ENCODE assay signal across 11 cellular contexts in the genomic region with DNA sequence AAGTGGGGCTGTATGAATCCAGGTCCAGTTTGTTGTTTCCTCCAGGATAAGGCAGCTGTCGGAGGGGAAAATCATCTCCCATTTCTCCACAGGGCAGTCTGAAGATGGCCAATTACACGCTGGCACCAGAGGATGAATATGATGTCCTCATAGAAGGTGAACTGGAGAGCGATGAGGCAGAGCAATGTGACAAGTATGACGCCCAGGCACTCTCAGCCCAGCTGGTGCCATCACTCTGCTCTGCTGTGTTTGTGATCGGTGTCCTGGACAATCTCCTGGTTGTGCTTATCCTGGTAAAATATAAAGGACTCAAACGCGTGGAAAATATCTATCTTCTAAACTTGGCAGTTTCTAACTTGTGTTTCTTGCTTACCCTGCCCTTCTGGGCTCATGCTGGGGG. TPM values are rescaled to one million over a fixed set of nuclear protein-coding genes. Genes with fewer than 3 reads are reported as not detected.
DNase-seq lines count a peak whose midpoint lies in the region; ATAC-seq, FAIRE-seq and TF ChIP-seq lines count a peak whose summit lies in the region.
"Had no signal": no experiment of that assay in that cellular context is flagged by ENCODE, and none has a peak within 500 bp of the region (broad histone marks: within the 10 kb centered on the region; RNA-seq: fewer than 3 reads in every experiment).

No MANE protein-coding gene starts in this region.

- 61% methylated on average over 7 of the region's 7 CpGs for WGBS in right lobe of liver (ENCODE audit: insufficient coverage, low coverage, low lambda C conversion rate, missing lambda C conversion rate)
- WGBS in HepG2 (ENCODE audit: low lambda C conversion rate): 39% methylated on average over 7 of the region's 7 CpGs
- WGBS in H9 (ENCODE audit: extremely low coverage, insufficient read length, low lambda C conversion rate): no CpG with 5 or more reads among the region's 7 CpGs

- no peak for FAIRE-seq in HepG2 (lab: Jason Lieb, UNC)
- FAIRE-seq: keratinocyte had no signal

- no peaks in the 10 kb centered on the region for H3K9me3 ChIP-seq in right lobe of liver
- no peaks in the 10 kb centered on the region for H3K9me3 ChIP-seq in HepG2 (ENCODE audit: low read length)
- no peaks in the 10 kb centered on the region for H3K9me3 ChIP-seq in H9 (ENCODE audit: control insufficient read depth, low read depth, low read length)

- no peak overlapping the region for H2BK120ac ChIP-seq in H9 (ENCODE audit: low read depth, low read length, poor library complexity, severe bottlenecking)

- BruUV-seq in HepG2 (replicated peaks; lab: Mats Ljungman, UMichigan): no TSS peak

- intact Hi-C loops in right lobe of liver (cut with DNase I) (no loop called here), HepG2 (cut with micrococcal nuclease; ENCODE audit: unreplicated experiment) (no loop called here)
- intact Hi-C loops in dendritic cell treated with granulocyte-macrophage colony-stimulating factor and Interleukin-4, amounts not matched to agents 40 ng/mL and 50 ng/mL, for 4 days (cut with micrococcal nuclease): loop anchor here (2.0 kb wide), 1 partner anchor 319 kb away; no protein-coding TSS in a partner anchor

- no peak overlapping the region for H2AK5ac ChIP-seq in H9 (ENCODE audit: insufficient read length, low read length)

- H3K4me2 ChIP-seq in HepG2 (ENCODE audit: low read depth, low read length): no peak overlapping the region
- no peak overlapping the region for H3K4me2 ChIP-seq in H9 (ENCODE audit: insufficient read depth, insufficient read length, low read length)

- H3K18ac ChIP-seq in H9 (ENCODE audit: insufficient read length, low read depth, low read length): no peak overlapping the region

- H2AFZ ChIP-seq in HepG2 (ENCODE audit: low read length) (no peak overlapping the region), H9 (ENCODE audit: low read length) (no peak overlapping the region)

- no peaks in the 10 kb centered on the region for H3K27me3 Mint-ChIP-seq in dendritic cell treated with granulocyte-macrophage colony-stimulating factor and Interleukin-4, amounts not matched to agents 40 ng/mL and 50 ng/mL, for 4 days
- no peaks in the 10 kb centered on the region for H3K27me3 Mint-ChIP-seq in naive B cell
- H3K27me3 Mint-ChIP-seq in H9 (ENCODE audit: low read depth): peaks cover 4% of the 10 kb centered on the region

- H3K79me2 ChIP-seq in HepG2 (ENCODE audit: insufficient read depth, low read length): no peaks in the 10 kb centered on the region
- no peaks in the 10 kb centered on the region for H3K79me2 ChIP-seq in H9 (ENCODE audit: insufficient read depth, low read length)

- TF ChIP-seq CTCF in right lobe of liver (IDR thresholded peaks at IDR 0.05): no peak
- TF ChIP-seq CTCF in HepG2 (CRISPR knock-in tag; IDR thresholded peaks at IDR 0.05): no peak
- no peak for TF ChIP-seq CTCF in H9 (conservative IDR thresholded peaks at IDR 0.05)
- no peak for TF ChIP-seq CTCF in GM13976 (IDR thresholded peaks at IDR 0.05; ENCODE audit: borderline replicate concordance, control extremely low read depth, extremely low read depth, insufficient read depth, missing control alignments)

- in situ Hi-C loops in HepG2 (cut with HindIII; ENCODE audit: extremely low pct_ligation_motif_present, low pct_unique_long_range_greater_than_20kb): no loop called here
- in situ Hi-C loops in GM13976 (cut with MboI; ENCODE audit: low sequenced_read_pairs, unreplicated experiment): no loop called here

- TF ChIP-seq EP300 in HepG2 (IDR thresholded peaks at IDR 0.05; ENCODE audit: low read depth in 2 of 2, low read length in 2 of 2): no peak
- no peak for TF ChIP-seq EP300 in HepG2 (CRISPR knock-in tag; IDR thresholded peaks at IDR 0.05; ENCODE audit: borderline replicate concordance)

- H4K91ac ChIP-seq in H9 (ENCODE audit: insufficient read length, low read depth, low read length): no peak overlapping the region

- TF ChIP-seq RAD21 in HepG2 (CRISPR knock-in tag; IDR thresholded peaks at IDR 0.05): no peak

- POLR2A ChIA-PET in HepG2 (lab: Yijun Ruan, JAX): no interaction called here

- H3K4me1 ChIP-seq in right lobe of liver: peaks cover 0 to 14% (median 6%) of the 10 kb centered on the region in 4 donors
- no peaks in the 10 kb centered on the region for H3K4me1 ChIP-seq in HepG2 (ENCODE audit: insufficient read depth, low read length)
- H3K4me1 ChIP-seq in H9 (ENCODE audit: insufficient read depth, low read length): no peaks in the 10 kb centered on the region

- no peak overlapping the region for H3K23ac ChIP-seq in H9 (ENCODE audit: insufficient read length, low read depth, low read length)

- no peaks in the 10 kb centered on the region for H3K79me1 ChIP-seq in H9 (ENCODE audit: insufficient read depth, low read depth, low read length, poor library complexity, severe bottlenecking)

- H2BK20ac ChIP-seq in H9 (ENCODE audit: low read depth, low read length, poor library complexity, severe bottlenecking): no peak overlapping the region

- ATAC-seq in right lobe of liver: no peak
- no peak for ATAC-seq in HepG2
- ATAC-seq in naive B cell (ENCODE audit: low read depth in 2 of 2): no peak

- H3K27ac Mint-ChIP-seq in dendritic cell treated with granulocyte-macrophage colony-stimulating factor and Interleukin-4, amounts not matched to agents 40 ng/mL and 50 ng/mL, for 4 days: peak overlapping the region; percentile 95
- H3K27ac Mint-ChIP-seq in naive B cell (peak overlapping the region in 3 of 6 donors; percentile 26 to 94 (median 49)), H9 (no peak overlapping the region)

- no peak overlapping the region for H2BK15ac ChIP-seq in H9 (ENCODE audit: low read depth, low read length)

- H2BK5ac ChIP-seq in H9 (ENCODE audit: insufficient read length, low read length): no peak overlapping the region

- H3K27ac ChIP-seq in right lobe of liver (peak overlapping the region; percentile 58 to 83 (median 61)), HepG2 (ENCODE audit: extremely low read length, insufficient read depth, low read length) (no peak overlapping the region), H9 (ENCODE audit: insufficient read length, low read depth, low read length) (no peak overlapping the region)

- CTCF ChIA-PET in HepG2 (lab: Yijun Ruan, JAX; ENCODE audit: low intra/inter-chr PET ratio, low total read pairs): no interaction called here

- no peaks in the 10 kb centered on the region for H3K9me3 Mint-ChIP-seq in dendritic cell treated with granulocyte-macrophage colony-stimulating factor and Interleukin-4, amounts not matched to agents 40 ng/mL and 50 ng/mL, for 4 days
- H3K9me3 Mint-ChIP-seq in naive B cell (peaks cover 0 to 3% (median 0%) of the 10 kb centered on the region in 7 donors), H9 (no peaks in the 10 kb centered on the region; a peak in 1 of 5 replicates)

- H3K4me3 ChIP-seq in right lobe of liver (no peak overlapping the region), HepG2 (replicated peaks in 1 of 3; ENCODE audit: insufficient read depth in 1 of 3, low read depth in 2 of 3, low read length in 3 of 3) (no peak overlapping the region)

- no peak overlapping the region for H3K4ac ChIP-seq in H9 (ENCODE audit: low read depth, low read length)

- peaks cover 82% of the 10 kb centered on the region for H3K4me1 Mint-ChIP-seq in dendritic cell treated with granulocyte-macrophage colony-stimulating factor and Interleukin-4, amounts not matched to agents 40 ng/mL and 50 ng/mL, for 4 days (ENCODE audit: low read depth)
- peaks cover 21 to 36% (median 26%) of the 10 kb centered on the region in 3 donors for H3K4me1 Mint-ChIP-seq in naive B cell
- H3K4me1 Mint-ChIP-seq in H9: peaks cover 2 to 5% of the 10 kb centered on the region in 2 experiments; a peak in 2 of 4 replicates

- H3K36me3 Mint-ChIP-seq in dendritic cell treated with granulocyte-macrophage colony-stimulating factor and Interleukin-4, amounts not matched to agents 40 ng/mL and 50 ng/mL, for 4 days (ENCODE audit: low read depth): peaks cover 6% of the 10 kb centered on the region
- H3K36me3 Mint-ChIP-seq in naive B cell (no peaks in the 10 kb centered on the region), H9 (ENCODE audit: insufficient read depth in 1 of 3, low read depth in 3 of 3) (no peaks in the 10 kb centered on the region)

- no peak overlapping the region for H3K56ac ChIP-seq in H9 (ENCODE audit: insufficient read length, low read depth, low read length)

- H3K36me3 ChIP-seq in right lobe of liver (no peaks in the 10 kb centered on the region), HepG2 (replicated peaks in 1 of 2; ENCODE audit: control insufficient read depth in 1 of 2, insufficient read depth in 2 of 2, low read length in 2 of 2) (no peaks in the 10 kb centered on the region)

- no peak overlapping the region for H2BK12ac ChIP-seq in H9 (ENCODE audit: insufficient read length, low read depth, low read length)

- no peaks in the 10 kb centered on the region for H4K20me1 ChIP-seq in HepG2 (ENCODE audit: insufficient read depth, low read length)
- H4K20me1 ChIP-seq in H9 (ENCODE audit: control insufficient read depth, insufficient read depth, insufficient read length): no peaks in the 10 kb centered on the region

- H3K14ac ChIP-seq in H9 (ENCODE audit: insufficient read depth, low read length): no peak overlapping the region

- H3K27me3 ChIP-seq in right lobe of liver (no peaks in the 10 kb centered on the region), HepG2 (ENCODE audit: control insufficient read depth in 1 of 2, insufficient read depth in 2 of 2, low read length in 2 of 2) (peaks cover 2 to 8% of the 10 kb centered on the region in 2 experiments; a peak in 2 of 5 replicates), H9 (ENCODE audit: insufficient read depth, low read length) (no peaks in the 10 kb centered on the region)

- H3K4me3 Mint-ChIP-seq in dendritic cell treated with granulocyte-macrophage colony-stimulating factor and Interleukin-4, amounts not matched to agents 40 ng/mL and 50 ng/mL, for 4 days: peak overlapping the region; percentile 84
- peak overlapping the region; percentile 56 to 94 (median 88) for H3K4me3 Mint-ChIP-seq in naive B cell
- no peak overlapping the region for H3K4me3 Mint-ChIP-seq in H9

- no peak overlapping the region for H4K5ac ChIP-seq in H9 (ENCODE audit: insufficient read length, low read depth, low read length)

- H3T11ph ChIP-seq in H9 (ENCODE audit: low read length): no peak overlapping the region

- DNase-seq in right lobe of liver (no peak), HepG2 (ENCODE audit: low spot score) (no peak), naive B cell (no peak), NCI-H2081 treated with DMSO at 0.1 percent for 48 hours (lab: John Stamatoyannopoulos, UW) (no peak), H9 (no peak), DMS 273 treated with DMSO at 0.1 percent for 48 hours (lab: John Stamatoyannopoulos, UW) (no peak), GM13976 (ENCODE audit: low spot score) (no peak)
- DNase-seq: T1000 had no signal

- TF ChIP-seq POLR2A in right lobe of liver (IDR thresholded peaks at IDR 0.05) (no peak), HepG2 (IDR thresholded peaks at IDR 0.05; ENCODE audit: insufficient read depth in 1 of 2, low read depth in 2 of 2, low read length in 2 of 2) (no peak)

- no peak overlapping the region for H3K9ac ChIP-seq in HepG2 (ENCODE audit: insufficient read depth, low read depth, low read length)
- H3K9ac ChIP-seq in H9 (ENCODE audit: extremely low read depth, insufficient read length, low read length): no peak overlapping the region

- no peak overlapping the region for H4K8ac ChIP-seq in H9 (replicated peaks; ENCODE audit: insufficient read length, low read depth, low read length)

- no peaks in the 10 kb centered on the region for H3K23me2 ChIP-seq in H9 (ENCODE audit: insufficient read length, low read depth, low read length, poor library complexity, severe bottlenecking)

RNA-seq across cellular contexts. Expression of a gene that starts 0.9 kb away (rescaled TPM):
- total RNA-seq in right lobe of liver: 1 to 10 TPM in 3 of 6 experiments, under 1 TPM in 3; 0.30 to 2.8 (median 1.3) TPM
- not detected in 2 replicates for total RNA-seq in HepG2 (2016; rRNA removed; fragmentation: Illumina TruSeq; extraction: Trizol)
- total RNA-seq in HepG2 (2016; cell fraction: cytosol; rRNA removed; fragmentation: Illumina TruSeq; extraction: Trizol; ENCODE audit: low read depth): not detected in 2 replicates
- not detected in 2 replicates for total RNA-seq in HepG2 (2016; cell fraction: insoluble cytoplasmic fraction; rRNA removed; fragmentation: Illumina TruSeq; extraction: Trizol)
- not detected in 2 replicates for total RNA-seq in HepG2 (2016; cell fraction: membrane; rRNA removed; fragmentation: Illumina TruSeq; extraction: Trizol)
- not detected in 2 replicates for total RNA-seq in HepG2 (2016; cell fraction: nucleus; rRNA removed; fragmentation: Illumina TruSeq; extraction: Trizol)
- not detected in 2 replicates for polyA plus RNA-seq in HepG2 (2011; rRNA removed)
- not detected in 2 replicates for polyA plus RNA-seq in HepG2 (2011; cell fraction: cytosol; rRNA removed)
- polyA plus RNA-seq in HepG2 (2011; cell fraction: nucleus; rRNA removed): not detected in 2 replicates
- not detected in 2 replicates for polyA plus RNA-seq in HepG2 (2012)
- not detected in 2 replicates for polyA plus RNA-seq in HepG2 (2016; cell fraction: cytosol; fragmentation: Illumina TruSeq; extraction: Trizol; ENCODE audit: low read depth)
- polyA plus RNA-seq in HepG2 (2016; cell fraction: insoluble cytoplasmic fraction; fragmentation: Illumina TruSeq; extraction: Trizol; ENCODE audit: low read depth): not detected in 2 replicates
- polyA plus RNA-seq in HepG2 (2016; cell fraction: membrane; fragmentation: Illumina TruSeq; extraction: Trizol; ENCODE audit: low read depth): not detected in 2 replicates
- polyA plus RNA-seq in HepG2 (2016; cell fraction: nucleus; fragmentation: Illumina TruSeq; extraction: Trizol; ENCODE audit: insufficient read depth, low read depth): not detected in 2 replicates
- polyA minus RNA-seq in HepG2 (2011; rRNA and poly(A)+ RNA removed; ENCODE audit: low replicate concordance): 1.0 and 3.6 TPM in 2 replicates
- polyA minus RNA-seq in HepG2 (2011; cell fraction: cytosol; rRNA and poly(A)+ RNA removed): not detected in 2 replicates
- polyA minus RNA-seq in HepG2 (2011; cell fraction: nucleus; rRNA and poly(A)+ RNA removed): not detected in 2 replicates
- 1 to 10 TPM in 3 of 6 donors, under 1 TPM in 2, not detected in 1; 0.73 to 1.8 (median 1.2) TPM for polyA plus RNA-seq in naive B cell (ENCODE audit: low read depth in 6 of 6)
- total RNA-seq in H9 (2021): not detected in 2 replicates
- total RNA-seq: NCI-H460 had no signal
- polyA plus RNA-seq: keratinocyte had no signal

RNA-seq across cellular contexts. Expression of a gene that starts 37.2 kb away (rescaled TPM):
- total RNA-seq in right lobe of liver: 1 to 10 TPM in 2 of 6 experiments, under 1 TPM in 4; 0.22 to 2.0 (median 0.43) TPM
- total RNA-seq in HepG2 (2016; rRNA removed; fragmentation: Illumina TruSeq; extraction: Trizol): not detected in 2 replicates
- total RNA-seq in HepG2 (2016; cell fraction: cytosol; rRNA removed; fragmentation: Illumina TruSeq; extraction: Trizol; ENCODE audit: low read depth): not detected in 2 replicates
- not detected in 2 replicates for total RNA-seq in HepG2 (2016; cell fraction: insoluble cytoplasmic fraction; rRNA removed; fragmentation: Illumina TruSeq; extraction: Trizol)
- total RNA-seq in HepG2 (2016; cell fraction: membrane; rRNA removed; fragmentation: Illumina TruSeq; extraction: Trizol): not detected in 2 replicates
- total RNA-seq in HepG2 (2016; cell fraction: nucleus; rRNA removed; fragmentation: Illumina TruSeq; extraction: Trizol): not detected in 2 replicates
- not detected in 2 replicates for polyA plus RNA-seq in HepG2 (2011; rRNA removed)
- polyA plus RNA-seq in HepG2 (2011; cell fraction: cytosol; rRNA removed): not detected in 2 replicates
- polyA plus RNA-seq in HepG2 (2011; cell fraction: nucleus; rRNA removed): not detected in 2 replicates
- not detected in 2 replicates for polyA plus RNA-seq in HepG2 (2012)
- polyA plus RNA-seq in HepG2 (2016; cell fraction: cytosol; fragmentation: Illumina TruSeq; extraction: Trizol; ENCODE audit: low read depth): not detected in 2 replicates
- polyA plus RNA-seq in HepG2 (2016; cell fraction: insoluble cytoplasmic fraction; fragmentation: Illumina TruSeq; extraction: Trizol; ENCODE audit: low read depth): not detected in 2 replicates
- not detected in 2 replicates for polyA plus RNA-seq in HepG2 (2016; cell fraction: membrane; fragmentation: Illumina TruSeq; extraction: Trizol; ENCODE audit: low read depth)
- not detected in 2 replicates for polyA plus RNA-seq in HepG2 (2016; cell fraction: nucleus; fragmentation: Illumina TruSeq; extraction: Trizol; ENCODE audit: insufficient read depth, low read depth)
- not detected in 2 replicates for polyA minus RNA-seq in HepG2 (2011; rRNA and poly(A)+ RNA removed; ENCODE audit: low replicate concordance)
- polyA minus RNA-seq in HepG2 (2011; cell fraction: cytosol; rRNA and poly(A)+ RNA removed): not detected in 2 replicates
- polyA minus RNA-seq in HepG2 (2011; cell fraction: nucleus; rRNA and poly(A)+ RNA removed): not detected in 2 replicates
- under 1 TPM in 1 of 6 donors, not detected in 5; 0.17 TPM for polyA plus RNA-seq in naive B cell (ENCODE audit: low read depth in 6 of 6)
- total RNA-seq in H9 (2021): not detected in 2 replicates
- total RNA-seq: NCI-H460 had no signal

RNA-seq across cellular contexts. Expression of a gene that starts 54.1 kb away (rescaled TPM):
- total RNA-seq in right lobe of liver: 1 to 10 TPM in 3 of 6 experiments, under 1 TPM in 3; 0.66 to 1.5 (median 0.92) TPM
- not detected in 2 replicates for total RNA-seq in HepG2 (2016; rRNA removed; fragmentation: Illumina TruSeq; extraction: Trizol)
- not detected in 2 replicates for total RNA-seq in HepG2 (2016; cell fraction: cytosol; rRNA removed; fragmentation: Illumina TruSeq; extraction: Trizol; ENCODE audit: low read depth)
- not detected in 2 replicates for total RNA-seq in HepG2 (2016; cell fraction: insoluble cytoplasmic fraction; rRNA removed; fragmentation: Illumina TruSeq; extraction: Trizol)
- total RNA-seq in HepG2 (2016; cell fraction: membrane; rRNA removed; fragmentation: Illumina TruSeq; extraction: Trizol): not detected in 2 replicates
- total RNA-seq in HepG2 (2016; cell fraction: nucleus; rRNA removed; fragmentation: Illumina TruSeq; extraction: Trizol): not detected in 2 replicates
- not detected in 2 replicates for polyA plus RNA-seq in HepG2 (2011; rRNA removed)
- not detected in 2 replicates for polyA plus RNA-seq in HepG2 (2011; cell fraction: cytosol; rRNA removed)
- polyA plus RNA-seq in HepG2 (2011; cell fraction: nucleus; rRNA removed): not detected in 2 replicates
- not detected in 2 replicates for polyA plus RNA-seq in HepG2 (2012)
- polyA plus RNA-seq in HepG2 (2016; cell fraction: cytosol; fragmentation: Illumina TruSeq; extraction: Trizol; ENCODE audit: low read depth): not detected in 2 replicates
- polyA plus RNA-seq in HepG2 (2016; cell fraction: insoluble cytoplasmic fraction; fragmentation: Illumina TruSeq; extraction: Trizol; ENCODE audit: low read depth): not detected in 2 replicates
- not detected in 2 replicates for polyA plus RNA-seq in HepG2 (2016; cell fraction: membrane; fragmentation: Illumina TruSeq; extraction: Trizol; ENCODE audit: low read depth)
- not detected in 2 replicates for polyA plus RNA-seq in HepG2 (2016; cell fraction: nucleus; fragmentation: Illumina TruSeq; extraction: Trizol; ENCODE audit: insufficient read depth, low read depth)
- polyA minus RNA-seq in HepG2 (2011; rRNA and poly(A)+ RNA removed; ENCODE audit: low replicate concordance): not detected in 2 replicates
- polyA minus RNA-seq in HepG2 (2011; cell fraction: cytosol; rRNA and poly(A)+ RNA removed): not detected in 2 replicates
- polyA minus RNA-seq in HepG2 (2011; cell fraction: nucleus; rRNA and poly(A)+ RNA removed): not detected in 2 replicates
- polyA plus RNA-seq in naive B cell (ENCODE audit: low read depth in 6 of 6): 1 to 10 TPM in 2 of 6 donors, under 1 TPM in 4; 0.27 to 1.4 (median 0.66) TPM
- total RNA-seq in H9 (2021): not detected in 2 replicates
- total RNA-seq: NCI-H460 had no signal

RNA-seq across cellular contexts. Expression of a gene that starts 56.7 kb away (rescaled TPM):
- 1 to 10 TPM in 4 of 6 experiments, under 1 TPM in 2; 0.19 to 3.6 (median 2.0) TPM for total RNA-seq in right lobe of liver
- total RNA-seq in HepG2 (2016; rRNA removed; fragmentation: Illumina TruSeq; extraction: Trizol): not detected in 2 replicates
- not detected in 2 replicates for total RNA-seq in HepG2 (2016; cell fraction: cytosol; rRNA removed; fragmentation: Illumina TruSeq; extraction: Trizol; ENCODE audit: low read depth)
- total RNA-seq in HepG2 (2016; cell fraction: insoluble cytoplasmic fraction; rRNA removed; fragmentation: Illumina TruSeq; extraction: Trizol): not detected in 2 replicates
- not detected in 2 replicates for total RNA-seq in HepG2 (2016; cell fraction: membrane; rRNA removed; fragmentation: Illumina TruSeq; extraction: Trizol)
- total RNA-seq in HepG2 (2016; cell fraction: nucleus; rRNA removed; fragmentation: Illumina TruSeq; extraction: Trizol): not detected in 2 replicates
- polyA plus RNA-seq in HepG2 (2011; rRNA removed): not detected in 2 replicates
- not detected in 2 replicates for polyA plus RNA-seq in HepG2 (2011; cell fraction: cytosol; rRNA removed)
- not detected in 2 replicates for polyA plus RNA-seq in HepG2 (2011; cell fraction: nucleus; rRNA removed)
- polyA plus RNA-seq in HepG2 (2012): not detected in 2 replicates
- not detected in 2 replicates for polyA plus RNA-seq in HepG2 (2016; cell fraction: cytosol; fragmentation: Illumina TruSeq; extraction: Trizol; ENCODE audit: low read depth)
- polyA plus RNA-seq in HepG2 (2016; cell fraction: insoluble cytoplasmic fraction; fragmentation: Illumina TruSeq; extraction: Trizol; ENCODE audit: low read depth): not detected in 2 replicates
- not detected in 2 replicates for polyA plus RNA-seq in HepG2 (2016; cell fraction: membrane; fragmentation: Illumina TruSeq; extraction: Trizol; ENCODE audit: low read depth)
- not detected in 2 replicates for polyA plus RNA-seq in HepG2 (2016; cell fraction: nucleus; fragmentation: Illumina TruSeq; extraction: Trizol; ENCODE audit: insufficient read depth, low read depth)
- not detected in 2 replicates for polyA minus RNA-seq in HepG2 (2011; rRNA and poly(A)+ RNA removed; ENCODE audit: low replicate concordance)
- polyA minus RNA-seq in HepG2 (2011; cell fraction: cytosol; rRNA and poly(A)+ RNA removed): not detected in 2 replicates
- not detected in 2 replicates for polyA minus RNA-seq in HepG2 (2011; cell fraction: nucleus; rRNA and poly(A)+ RNA removed)
- polyA plus RNA-seq in naive B cell (ENCODE audit: low read depth in 6 of 6): 1 to 10 TPM in 1 of 6 donors, not detected in 5; 2.5 TPM
- not detected in 2 replicates for total RNA-seq in H9 (2021)
- total RNA-seq: NCI-H460 had no signal
- polyA plus RNA-seq: keratinocyte had no signal

Comparison
In these comparisons a context has a peak if more than half of its experiments do, and no peak if none do; other contexts are left out.
1. H3K27ac ChIP-seq: peak in right lobe of liver (3 of 3); none in HepG2 (single experiment) and H9 (single experiment).
2. H3K4me3 Mint-ChIP-seq: peak in dendritic cell treated with granulocyte-macrophage colony-stimulating factor and Interleukin-4, amounts not matched to agents 40 ng/mL and 50 ng/mL, for 4 days (single experiment) and naive B cell (8 of 8); none in H9 (0 of 2).